Comparison of ENCODE assay signal across 1 cellular context in the genomic region with DNA sequence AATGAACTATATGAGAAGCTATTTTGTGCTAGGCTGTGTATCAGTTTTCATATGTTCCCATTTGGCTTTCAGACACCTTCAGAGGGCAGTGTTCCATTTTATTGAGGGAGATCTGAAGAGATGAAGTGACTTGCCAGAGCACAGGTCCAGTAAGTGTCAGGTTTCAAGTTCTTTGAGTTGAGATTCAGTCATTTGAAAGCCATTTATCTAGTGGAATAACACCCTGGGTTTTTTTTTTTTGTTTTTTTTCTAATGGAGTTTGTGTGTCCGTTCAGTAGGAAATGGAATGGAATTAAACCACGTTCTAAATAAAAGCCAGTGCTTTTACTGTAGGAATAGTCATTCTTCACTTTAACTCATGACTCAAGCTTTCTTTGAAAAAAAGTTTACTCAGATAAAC.
TF ChIP-seq lines count a peak whose summit lies in the region.

No MANE protein-coding gene starts in this region.

TF ChIP-seq in HEK293, 187 proteins besides CTCF, POLR2A, EP300 and RAD21 (continued from another document and continues in another):
- TF ChIP-seq KLF1 (tag by site-specific recombination; IDR thresholded peaks at IDR 0.05) (no peak), ZXDB (tag by site-specific recombination; IDR thresholded peaks at IDR 0.05) (no peak), ZNF529 (tag by site-specific recombination; IDR thresholded peaks at IDR 0.05; ENCODE audit: insufficient replicate concordance) (no peak), ZNF561 (tag by site-specific recombination; IDR thresholded peaks at IDR 0.05; ENCODE audit: borderline replicate concordance) (0 out of 2 replicates have a peak, but pooled peaks have one; percentile 23), YY2 (tag by site-specific recombination; IDR thresholded peaks at IDR 0.05) (no peak), ZNF677 (tag by site-specific recombination; IDR thresholded peaks at IDR 0.05) (no peak), WT1 (tag by site-specific recombination; IDR thresholded peaks at IDR 0.05) (no peak), ZNF555 (tag by site-specific recombination; conservative IDR thresholded peaks at IDR 0.05) (no peak), ZNF76 (tag by site-specific recombination; IDR thresholded peaks at IDR 0.05; ENCODE audit: borderline replicate concordance, low read depth) (no peak), ZNF777 (tag by site-specific recombination; IDR thresholded peaks at IDR 0.05; ENCODE audit: borderline replicate concordance) (no peak), ZNF571 (tag by site-specific recombination; IDR thresholded peaks at IDR 0.05) (no peak), ZFHX2 (tag by site-specific recombination; conservative IDR thresholded peaks at IDR 0.05) (no peak), MZF1 (tag by site-specific recombination; IDR thresholded peaks at IDR 0.05; ENCODE audit: borderline replicate concordance) (0 out of 2 replicates have a peak, but pooled peaks have one; percentile 26), ZNF132 (tag by site-specific recombination; IDR thresholded peaks at IDR 0.05; ENCODE audit: borderline replicate concordance) (no peak), SCRT2 (tag by site-specific recombination; IDR thresholded peaks at IDR 0.05) (no peak), ZNF214 (tag by site-specific recombination; IDR thresholded peaks at IDR 0.05; ENCODE audit: borderline replicate concordance) (no peak), REPIN1 (tag by site-specific recombination; IDR thresholded peaks at IDR 0.05; ENCODE audit: low read depth) (no peak), ZNF660 (tag by site-specific recombination; IDR thresholded peaks at IDR 0.05) (0 out of 2 replicates have a peak, but pooled peaks have one; percentile 17), MYNN (tag by site-specific recombination; IDR thresholded peaks at IDR 0.05; ENCODE audit: borderline replicate concordance) (peak; percentile 48; the same call in 1 of the 2 replicates), BCL11A (tag by site-specific recombination; IDR thresholded peaks at IDR 0.05; ENCODE audit: low read depth) (no peak), ZSCAN23 (tag by site-specific recombination; IDR thresholded peaks at IDR 0.05) (no peak), ZNF138 (tag by site-specific recombination; IDR thresholded peaks at IDR 0.05; ENCODE audit: borderline replicate concordance) (no peak), ZNF549 (tag by site-specific recombination; IDR thresholded peaks at IDR 0.05) (0 out of 2 replicates have a peak, but pooled peaks have one; percentile 37), ZNF658 (tag by site-specific recombination; IDR thresholded peaks at IDR 0.05) (no peak), ZNF248 (tag by site-specific recombination; IDR thresholded peaks at IDR 0.05) (no peak), ZEB2 (tag by site-specific recombination; IDR thresholded peaks at IDR 0.05) (no peak), GLI4 (tag by site-specific recombination; IDR thresholded peaks at IDR 0.05) (no peak), KLF7 (tag by site-specific recombination; IDR thresholded peaks at IDR 0.05; ENCODE audit: borderline replicate concordance) (no peak), ZNF133 (tag by site-specific recombination; IDR thresholded peaks at IDR 0.05) (no peak), ZNF169 (tag by site-specific recombination; IDR thresholded peaks at IDR 0.05) (no peak), ZNF610 (tag by site-specific recombination; IDR thresholded peaks at IDR 0.05; ENCODE audit: borderline replicate concordance) (0 out of 2 replicates have a peak, but pooled peaks have one; percentile 16), ZFP69B (tag by site-specific recombination; IDR thresholded peaks at IDR 0.05) (no peak), ZNF24 (tag by site-specific recombination; IDR thresholded peaks at IDR 0.05) (peak; percentile 63; the same call in 1 of the 2 replicates)
- TF ChIP-seq, protein P1, sequence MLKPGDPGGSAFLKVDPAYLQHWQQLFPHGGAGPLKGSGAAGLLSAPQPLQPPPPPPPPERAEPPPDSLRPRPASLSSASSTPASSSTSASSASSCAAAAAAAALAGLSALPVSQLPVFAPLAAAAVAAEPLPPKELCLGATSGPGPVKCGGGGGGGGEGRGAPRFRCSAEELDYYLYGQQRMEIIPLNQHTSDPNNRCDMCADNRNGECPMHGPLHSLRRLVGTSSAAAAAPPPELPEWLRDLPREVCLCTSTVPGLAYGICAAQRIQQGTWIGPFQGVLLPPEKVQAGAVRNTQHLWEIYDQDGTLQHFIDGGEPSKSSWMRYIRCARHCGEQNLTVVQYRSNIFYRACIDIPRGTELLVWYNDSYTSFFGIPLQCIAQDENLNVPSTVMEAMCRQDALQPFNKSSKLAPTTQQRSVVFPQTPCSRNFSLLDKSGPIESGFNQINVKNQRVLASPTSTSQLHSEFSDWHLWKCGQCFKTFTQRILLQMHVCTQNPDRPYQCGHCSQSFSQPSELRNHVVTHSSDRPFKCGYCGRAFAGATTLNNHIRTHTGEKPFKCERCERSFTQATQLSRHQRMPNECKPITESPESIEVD (tag by site-specific recombination; IDR thresholded peaks at IDR 0.05), result peak; percentile 70
- TF ChIP-seq, protein P2, sequence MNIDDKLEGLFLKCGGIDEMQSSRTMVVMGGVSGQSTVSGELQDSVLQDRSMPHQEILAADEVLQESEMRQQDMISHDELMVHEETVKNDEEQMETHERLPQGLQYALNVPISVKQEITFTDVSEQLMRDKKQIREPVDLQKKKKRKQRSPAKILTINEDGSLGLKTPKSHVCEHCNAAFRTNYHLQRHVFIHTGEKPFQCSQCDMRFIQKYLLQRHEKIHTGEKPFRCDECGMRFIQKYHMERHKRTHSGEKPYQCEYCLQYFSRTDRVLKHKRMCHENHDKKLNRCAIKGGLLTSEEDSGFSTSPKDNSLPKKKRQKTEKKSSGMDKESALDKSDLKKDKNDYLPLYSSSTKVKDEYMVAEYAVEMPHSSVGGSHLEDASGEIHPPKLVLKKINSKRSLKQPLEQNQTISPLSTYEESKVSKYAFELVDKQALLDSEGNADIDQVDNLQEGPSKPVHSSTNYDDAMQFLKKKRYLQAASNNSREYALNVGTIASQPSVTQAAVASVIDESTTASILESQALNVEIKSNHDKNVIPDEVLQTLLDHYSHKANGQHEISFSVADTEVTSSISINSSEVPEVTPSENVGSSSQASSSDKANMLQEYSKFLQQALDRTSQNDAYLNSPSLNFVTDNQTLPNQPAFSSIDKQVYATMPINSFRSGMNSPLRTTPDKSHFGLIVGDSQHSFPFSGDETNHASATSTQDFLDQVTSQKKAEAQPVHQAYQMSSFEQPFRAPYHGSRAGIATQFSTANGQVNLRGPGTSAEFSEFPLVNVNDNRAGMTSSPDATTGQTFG (tag by site-specific recombination; IDR thresholded peaks at IDR 0.05; ENCODE audit: borderline replicate concordance), result no peak
- TF ChIP-seq, protein P3, sequence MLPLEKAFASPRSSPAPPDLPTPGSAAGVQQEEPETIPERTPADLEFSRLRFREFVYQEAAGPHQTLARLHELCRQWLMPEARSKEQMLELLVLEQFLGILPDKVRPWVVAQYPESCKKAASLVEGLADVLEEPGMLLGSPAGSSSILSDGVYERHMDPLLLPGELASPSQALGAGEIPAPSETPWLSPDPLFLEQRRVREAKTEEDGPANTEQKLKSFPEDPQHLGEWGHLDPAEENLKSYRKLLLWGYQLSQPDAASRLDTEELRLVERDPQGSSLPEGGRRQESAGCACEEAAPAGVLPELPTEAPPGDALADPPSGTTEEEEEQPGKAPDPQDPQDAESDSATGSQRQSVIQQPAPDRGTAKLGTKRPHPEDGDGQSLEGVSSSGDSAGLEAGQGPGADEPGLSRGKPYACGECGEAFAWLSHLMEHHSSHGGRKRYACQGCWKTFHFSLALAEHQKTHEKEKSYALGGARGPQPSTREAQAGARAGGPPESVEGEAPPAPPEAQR (tag by site-specific recombination; IDR thresholded peaks at IDR 0.05), result no peak
- TF ChIP-seq, protein P4, sequence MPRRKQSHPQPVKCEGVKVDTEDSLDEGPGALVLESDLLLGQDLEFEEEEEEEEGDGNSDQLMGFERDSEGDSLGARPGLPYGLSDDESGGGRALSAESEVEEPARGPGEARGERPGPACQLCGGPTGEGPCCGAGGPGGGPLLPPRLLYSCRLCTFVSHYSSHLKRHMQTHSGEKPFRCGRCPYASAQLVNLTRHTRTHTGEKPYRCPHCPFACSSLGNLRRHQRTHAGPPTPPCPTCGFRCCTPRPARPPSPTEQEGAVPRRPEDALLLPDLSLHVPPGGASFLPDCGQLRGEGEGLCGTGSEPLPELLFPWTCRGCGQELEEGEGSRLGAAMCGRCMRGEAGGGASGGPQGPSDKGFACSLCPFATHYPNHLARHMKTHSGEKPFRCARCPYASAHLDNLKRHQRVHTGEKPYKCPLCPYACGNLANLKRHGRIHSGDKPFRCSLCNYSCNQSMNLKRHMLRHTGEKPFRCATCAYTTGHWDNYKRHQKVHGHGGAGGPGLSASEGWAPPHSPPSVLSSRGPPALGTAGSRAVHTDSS (tag by site-specific recombination; IDR thresholded peaks at IDR 0.05), result no peak
- TF ChIP-seq, protein P5, sequence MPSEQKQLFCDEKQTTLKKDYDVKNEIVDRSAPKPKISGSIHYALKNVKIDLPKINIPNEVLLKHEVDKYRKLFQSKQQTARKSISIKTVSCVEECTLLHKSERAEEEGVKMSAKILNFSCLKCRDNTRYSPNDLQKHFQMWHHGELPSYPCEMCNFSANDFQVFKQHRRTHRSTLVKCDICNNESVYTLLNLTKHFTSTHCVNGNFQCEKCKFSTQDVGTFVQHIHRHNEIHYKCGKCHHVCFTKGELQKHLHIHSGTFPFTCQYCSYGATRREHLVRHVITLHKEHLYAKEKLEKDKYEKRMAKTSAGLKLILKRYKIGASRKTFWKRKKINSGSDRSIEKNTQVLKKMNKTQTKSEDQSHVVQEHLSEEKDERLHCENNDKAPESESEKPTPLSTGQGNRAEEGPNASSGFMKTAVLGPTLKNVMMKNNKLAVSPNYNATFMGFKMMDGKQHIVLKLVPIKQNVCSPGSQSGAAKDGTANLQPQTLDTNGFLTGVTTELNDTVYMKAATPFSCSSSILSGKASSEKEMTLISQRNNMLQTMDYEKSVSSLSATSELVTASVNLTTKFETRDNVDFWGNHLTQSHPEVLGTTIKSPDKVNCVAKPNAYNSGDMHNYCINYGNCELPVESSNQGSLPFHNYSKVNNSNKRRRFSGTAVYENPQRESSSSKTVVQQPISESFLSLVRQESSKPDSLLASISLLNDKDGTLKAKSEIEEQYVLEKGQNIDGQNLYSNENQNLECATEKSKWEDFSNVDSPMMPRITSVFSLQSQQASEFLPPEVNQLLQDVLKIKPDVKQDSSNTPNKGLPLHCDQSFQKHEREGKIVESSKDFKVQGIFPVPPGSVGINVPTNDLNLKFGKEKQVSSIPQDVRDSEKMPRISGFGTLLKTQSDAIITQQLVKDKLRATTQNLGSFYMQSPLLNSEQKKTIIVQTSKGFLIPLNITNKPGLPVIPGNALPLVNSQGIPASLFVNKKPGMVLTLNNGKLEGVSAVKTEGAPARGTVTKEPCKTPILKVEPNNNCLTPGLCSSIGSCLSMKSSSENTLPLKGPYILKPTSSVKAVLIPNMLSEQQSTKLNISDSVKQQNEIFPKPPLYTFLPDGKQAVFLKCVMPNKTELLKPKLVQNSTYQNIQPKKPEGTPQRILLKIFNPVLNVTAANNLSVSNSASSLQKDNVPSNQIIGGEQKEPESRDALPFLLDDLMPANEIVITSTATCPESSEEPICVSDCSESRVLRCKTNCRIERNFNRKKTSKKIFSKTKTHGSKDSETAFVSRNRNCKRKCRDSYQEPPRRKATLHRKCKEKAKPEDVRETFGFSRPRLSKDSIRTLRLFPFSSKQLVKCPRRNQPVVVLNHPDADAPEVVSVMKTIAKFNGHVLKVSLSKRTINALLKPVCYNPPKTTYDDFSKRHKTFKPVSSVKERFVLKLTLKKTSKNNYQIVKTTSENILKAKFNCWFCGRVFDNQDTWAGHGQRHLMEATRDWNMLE (tag by site-specific recombination; conservative IDR thresholded peaks at IDR 0.05; ENCODE audit: low read depth), result no peak
- TF ChIP-seq, protein P6, sequence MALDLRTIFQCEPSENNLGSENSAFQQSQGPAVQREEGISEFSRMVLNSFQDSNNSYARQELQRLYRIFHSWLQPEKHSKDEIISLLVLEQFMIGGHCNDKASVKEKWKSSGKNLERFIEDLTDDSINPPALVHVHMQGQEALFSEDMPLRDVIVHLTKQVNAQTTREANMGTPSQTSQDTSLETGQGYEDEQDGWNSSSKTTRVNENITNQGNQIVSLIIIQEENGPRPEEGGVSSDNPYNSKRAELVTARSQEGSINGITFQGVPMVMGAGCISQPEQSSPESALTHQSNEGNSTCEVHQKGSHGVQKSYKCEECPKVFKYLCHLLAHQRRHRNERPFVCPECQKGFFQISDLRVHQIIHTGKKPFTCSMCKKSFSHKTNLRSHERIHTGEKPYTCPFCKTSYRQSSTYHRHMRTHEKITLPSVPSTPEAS (tag by site-specific recombination; IDR thresholded peaks at IDR 0.05), result no peak
- TF ChIP-seq, protein P7, sequence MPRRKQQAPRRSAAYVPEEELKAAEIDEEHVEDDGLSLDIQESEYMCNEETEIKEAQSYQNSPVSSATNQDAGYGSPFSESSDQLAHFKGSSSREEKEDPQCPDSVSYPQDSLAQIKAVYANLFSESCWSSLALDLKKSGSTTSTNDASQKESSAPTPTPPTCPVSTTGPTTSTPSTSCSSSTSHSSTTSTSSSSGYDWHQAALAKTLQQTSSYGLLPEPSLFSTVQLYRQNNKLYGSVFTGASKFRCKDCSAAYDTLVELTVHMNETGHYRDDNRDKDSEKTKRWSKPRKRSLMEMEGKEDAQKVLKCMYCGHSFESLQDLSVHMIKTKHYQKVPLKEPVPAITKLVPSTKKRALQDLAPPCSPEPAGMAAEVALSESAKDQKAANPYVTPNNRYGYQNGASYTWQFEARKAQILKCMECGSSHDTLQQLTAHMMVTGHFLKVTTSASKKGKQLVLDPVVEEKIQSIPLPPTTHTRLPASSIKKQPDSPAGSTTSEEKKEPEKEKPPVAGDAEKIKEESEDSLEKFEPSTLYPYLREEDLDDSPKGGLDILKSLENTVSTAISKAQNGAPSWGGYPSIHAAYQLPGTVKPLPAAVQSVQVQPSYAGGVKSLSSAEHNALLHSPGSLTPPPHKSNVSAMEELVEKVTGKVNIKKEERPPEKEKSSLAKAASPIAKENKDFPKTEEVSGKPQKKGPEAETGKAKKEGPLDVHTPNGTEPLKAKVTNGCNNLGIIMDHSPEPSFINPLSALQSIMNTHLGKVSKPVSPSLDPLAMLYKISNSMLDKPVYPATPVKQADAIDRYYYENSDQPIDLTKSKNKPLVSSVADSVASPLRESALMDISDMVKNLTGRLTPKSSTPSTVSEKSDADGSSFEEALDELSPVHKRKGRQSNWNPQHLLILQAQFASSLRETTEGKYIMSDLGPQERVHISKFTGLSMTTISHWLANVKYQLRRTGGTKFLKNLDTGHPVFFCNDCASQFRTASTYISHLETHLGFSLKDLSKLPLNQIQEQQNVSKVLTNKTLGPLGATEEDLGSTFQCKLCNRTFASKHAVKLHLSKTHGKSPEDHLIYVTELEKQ (tag by site-specific recombination; IDR thresholded peaks at IDR 0.05; ENCODE audit: borderline replicate concordance), result no peak
- TF ChIP-seq, protein P8, sequence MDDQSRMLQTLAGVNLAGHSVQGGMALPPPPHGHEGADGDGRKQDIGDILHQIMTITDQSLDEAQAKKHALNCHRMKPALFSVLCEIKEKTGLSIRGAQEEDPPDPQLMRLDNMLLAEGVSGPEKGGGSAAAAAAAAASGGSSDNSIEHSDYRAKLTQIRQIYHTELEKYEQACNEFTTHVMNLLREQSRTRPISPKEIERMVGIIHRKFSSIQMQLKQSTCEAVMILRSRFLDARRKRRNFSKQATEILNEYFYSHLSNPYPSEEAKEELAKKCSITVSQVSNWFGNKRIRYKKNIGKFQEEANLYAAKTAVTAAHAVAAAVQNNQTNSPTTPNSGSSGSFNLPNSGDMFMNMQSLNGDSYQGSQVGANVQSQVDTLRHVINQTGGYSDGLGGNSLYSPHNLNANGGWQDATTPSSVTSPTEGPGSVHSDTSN (CRISPR knock-in tag; IDR thresholded peaks at IDR 0.05), result no peak
- TF ChIP-seq, protein P9, sequence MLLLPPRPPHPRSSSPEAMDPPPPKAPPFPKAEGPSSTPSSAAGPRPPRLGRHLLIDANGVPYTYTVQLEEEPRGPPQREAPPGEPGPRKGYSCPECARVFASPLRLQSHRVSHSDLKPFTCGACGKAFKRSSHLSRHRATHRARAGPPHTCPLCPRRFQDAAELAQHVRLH (tag by site-specific recombination; IDR thresholded peaks at IDR 0.05), result peak; percentile 56; the same call in 1 of the 2 replicates
